In genomic region chr20:53080969-53081871, GRCh38 we compare ENCODE assay signal across 1 cellular context.
TF ChIP-seq lines count a peak whose summit lies in the region.

No MANE protein-coding gene starts in this region.

TF ChIP-seq in HepG2, 621 proteins besides CTCF, POLR2A, EP300 and RAD21 (continued from another document and continues in another):
- TF ChIP-seq, protein P1, sequence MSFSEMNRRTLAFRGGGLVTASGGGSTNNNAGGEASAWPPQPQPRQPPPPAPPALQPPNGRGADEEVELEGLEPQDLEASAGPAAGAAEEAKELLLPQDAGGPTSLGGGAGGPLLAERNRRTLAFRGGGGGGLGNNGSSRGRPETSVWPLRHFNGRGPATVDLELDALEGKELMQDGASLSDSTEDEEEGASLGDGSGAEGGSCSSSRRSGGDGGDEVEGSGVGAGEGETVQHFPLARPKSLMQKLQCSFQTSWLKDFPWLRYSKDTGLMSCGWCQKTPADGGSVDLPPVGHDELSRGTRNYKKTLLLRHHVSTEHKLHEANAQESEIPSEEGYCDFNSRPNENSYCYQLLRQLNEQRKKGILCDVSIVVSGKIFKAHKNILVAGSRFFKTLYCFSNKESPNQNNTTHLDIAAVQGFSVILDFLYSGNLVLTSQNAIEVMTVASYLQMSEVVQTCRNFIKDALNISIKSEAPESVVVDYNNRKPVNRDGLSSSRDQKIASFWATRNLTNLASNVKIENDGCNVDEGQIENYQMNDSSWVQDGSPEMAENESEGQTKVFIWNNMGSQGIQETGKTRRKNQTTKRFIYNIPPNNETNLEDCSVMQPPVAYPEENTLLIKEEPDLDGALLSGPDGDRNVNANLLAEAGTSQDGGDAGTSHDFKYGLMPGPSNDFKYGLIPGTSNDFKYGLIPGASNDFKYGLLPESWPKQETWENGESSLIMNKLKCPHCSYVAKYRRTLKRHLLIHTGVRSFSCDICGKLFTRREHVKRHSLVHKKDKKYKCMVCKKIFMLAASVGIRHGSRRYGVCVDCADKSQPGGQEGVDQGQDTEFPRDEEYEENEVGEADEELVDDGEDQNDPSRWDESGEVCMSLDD (CRISPR knock-in tag; IDR thresholded peaks at IDR 0.05; ENCODE audit: borderline replicate concordance), result no peak
- TF ChIP-seq PCBP1 (IDR thresholded peaks at IDR 0.05; ENCODE audit: borderline replicate concordance, low read depth, low read length) (no peak), PRPF4 (IDR thresholded peaks at IDR 0.05; ENCODE audit: low read depth, low read length, poor library complexity, severe bottlenecking) (no peak), ZNF557 (CRISPR knock-in tag; IDR thresholded peaks at IDR 0.05) (peak; percentile 93), ZNF780A (CRISPR knock-in tag; IDR thresholded peaks at IDR 0.05) (no peak), ZUFSP (CRISPR knock-in tag; IDR thresholded peaks at IDR 0.05; ENCODE audit: borderline replicate concordance) (no peak), ZNF224 (CRISPR knock-in tag; IDR thresholded peaks at IDR 0.05) (no peak), KLF13 (CRISPR knock-in tag; IDR thresholded peaks at IDR 0.05) (no peak), HNRNPL (IDR thresholded peaks at IDR 0.05; ENCODE audit: low read depth, low read length) (no peak), ZNF17 (CRISPR knock-in tag; IDR thresholded peaks at IDR 0.05) (no peak), MTERF4 (CRISPR knock-in tag; IDR thresholded peaks at IDR 0.05) (no peak; the same call in 1 of the 2 replicates), NFIB (CRISPR knock-in tag; IDR thresholded peaks at IDR 0.05; ENCODE audit: borderline replicate concordance) (no peak), ASH2L (IDR thresholded peaks at IDR 0.05; ENCODE audit: insufficient read length, low read depth, low read length) (peak; percentile 56), ZNF20 (CRISPR knock-in tag; IDR thresholded peaks at IDR 0.05) (no peak), MTF1 (CRISPR knock-in tag; IDR thresholded peaks at IDR 0.05) (no peak), E2F5 (CRISPR knock-in tag; conservative IDR thresholded peaks at IDR 0.05) (no peak), ZNF597 (CRISPR knock-in tag; IDR thresholded peaks at IDR 0.05) (no peak), ZNF616 (CRISPR knock-in tag; IDR thresholded peaks at IDR 0.05; ENCODE audit: low read depth) (0 out of 2 replicates have a peak, but pooled peaks have one; percentile 68), ZBTB20 (CRISPR knock-in tag; IDR thresholded peaks at IDR 0.05; ENCODE audit: borderline replicate concordance, low read depth) (peak; percentile 95; the same call in 1 of the 2 replicates), FOXJ3 (CRISPR knock-in tag; IDR thresholded peaks at IDR 0.05; ENCODE audit: borderline replicate concordance) (peak; percentile 88), ZKSCAN8 (CRISPR knock-in tag; IDR thresholded peaks at IDR 0.05; ENCODE audit: borderline replicate concordance) (peak; percentile 90; the same call in 1 of the 2 replicates), STAT6 (CRISPR knock-in tag; IDR thresholded peaks at IDR 0.05; ENCODE audit: borderline replicate concordance) (peak; percentile 97), MLXIP (CRISPR knock-in tag; IDR thresholded peaks at IDR 0.05; ENCODE audit: borderline replicate concordance) (peak; percentile 20; the same call in 1 of the 2 replicates), PHF20 (CRISPR knock-in tag; IDR thresholded peaks at IDR 0.05) (peak; percentile 28; the same call in 1 of the 2 replicates), ZNF550 (CRISPR knock-in tag; IDR thresholded peaks at IDR 0.05; ENCODE audit: borderline replicate concordance) (0 out of 2 replicates have a peak, but pooled peaks have one; percentile 75), ZSCAN9 (CRISPR knock-in tag; IDR thresholded peaks at IDR 0.05; ENCODE audit: borderline replicate concordance) (peak; percentile 95), RXRB (CRISPR knock-in tag; IDR thresholded peaks at IDR 0.05; ENCODE audit: borderline replicate concordance) (peak; percentile 96), SP140L (CRISPR knock-in tag; IDR thresholded peaks at IDR 0.05; ENCODE audit: borderline replicate concordance) (peak; percentile 29; the same call in 1 of the 2 replicates), YY1 (IDR thresholded peaks at IDR 0.05; ENCODE audit: insufficient read depth, insufficient replicate concordance, low read depth, low read length) (peak; percentile 60), ZBTB21 (CRISPR knock-in tag; IDR thresholded peaks at IDR 0.05) (peak; percentile 74), TARDBP (CRISPR knock-in tag; IDR thresholded peaks at IDR 0.05) (peak; percentile 63; the same call in 1 of the 2 replicates), ZNF530 (CRISPR knock-in tag; IDR thresholded peaks at IDR 0.05; ENCODE audit: low read depth) (no peak)
- TF ChIP-seq, protein P2, sequence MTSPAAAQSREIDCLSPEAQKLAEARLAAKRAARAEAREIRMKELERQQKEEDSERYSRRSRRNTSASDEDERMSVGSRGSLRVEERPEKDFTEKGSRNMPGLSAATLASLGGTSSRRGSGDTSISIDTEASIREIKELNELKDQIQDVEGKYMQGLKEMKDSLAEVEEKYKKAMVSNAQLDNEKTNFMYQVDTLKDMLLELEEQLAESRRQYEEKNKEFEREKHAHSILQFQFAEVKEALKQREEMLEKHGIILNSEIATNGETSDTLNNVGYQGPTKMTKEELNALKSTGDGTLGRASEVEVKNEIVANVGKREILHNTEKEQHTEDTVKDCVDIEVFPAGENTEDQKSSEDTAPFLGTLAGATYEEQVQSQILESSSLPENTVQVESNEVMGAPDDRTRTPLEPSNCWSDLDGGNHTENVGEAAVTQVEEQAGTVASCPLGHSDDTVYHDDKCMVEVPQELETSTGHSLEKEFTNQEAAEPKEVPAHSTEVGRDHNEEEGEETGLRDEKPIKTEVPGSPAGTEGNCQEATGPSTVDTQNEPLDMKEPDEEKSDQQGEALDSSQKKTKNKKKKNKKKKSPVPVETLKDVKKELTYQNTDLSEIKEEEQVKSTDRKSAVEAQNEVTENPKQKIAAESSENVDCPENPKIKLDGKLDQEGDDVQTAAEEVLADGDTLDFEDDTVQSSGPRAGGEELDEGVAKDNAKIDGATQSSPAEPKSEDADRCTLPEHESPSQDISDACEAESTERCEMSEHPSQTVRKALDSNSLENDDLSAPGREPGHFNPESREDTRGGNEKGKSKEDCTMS (CRISPR knock-in tag; conservative IDR thresholded peaks at IDR 0.05), result no peak
- TF ChIP-seq, protein P3, sequence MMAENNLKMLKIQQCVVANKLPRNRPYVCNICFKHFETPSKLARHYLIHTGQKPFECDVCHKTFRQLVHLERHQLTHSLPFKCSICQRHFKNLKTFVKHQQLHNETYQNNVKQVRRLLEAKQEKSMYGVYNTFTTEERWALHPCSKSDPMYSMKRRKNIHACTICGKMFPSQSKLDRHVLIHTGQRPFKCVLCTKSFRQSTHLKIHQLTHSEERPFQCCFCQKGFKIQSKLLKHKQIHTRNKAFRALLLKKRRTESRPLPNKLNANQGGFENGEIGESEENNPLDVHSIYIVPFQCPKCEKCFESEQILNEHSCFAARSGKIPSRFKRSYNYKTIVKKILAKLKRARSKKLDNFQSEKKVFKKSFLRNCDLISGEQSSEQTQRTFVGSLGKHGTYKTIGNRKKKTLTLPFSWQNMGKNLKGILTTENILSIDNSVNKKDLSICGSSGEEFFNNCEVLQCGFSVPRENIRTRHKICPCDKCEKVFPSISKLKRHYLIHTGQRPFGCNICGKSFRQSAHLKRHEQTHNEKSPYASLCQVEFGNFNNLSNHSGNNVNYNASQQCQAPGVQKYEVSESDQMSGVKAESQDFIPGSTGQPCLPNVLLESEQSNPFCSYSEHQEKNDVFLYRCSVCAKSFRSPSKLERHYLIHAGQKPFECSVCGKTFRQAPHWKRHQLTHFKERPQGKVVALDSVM (CRISPR knock-in tag; IDR thresholded peaks at IDR 0.05), result peak; percentile 78; the same call in 1 of the 2 replicates
- TF ChIP-seq, protein P4, sequence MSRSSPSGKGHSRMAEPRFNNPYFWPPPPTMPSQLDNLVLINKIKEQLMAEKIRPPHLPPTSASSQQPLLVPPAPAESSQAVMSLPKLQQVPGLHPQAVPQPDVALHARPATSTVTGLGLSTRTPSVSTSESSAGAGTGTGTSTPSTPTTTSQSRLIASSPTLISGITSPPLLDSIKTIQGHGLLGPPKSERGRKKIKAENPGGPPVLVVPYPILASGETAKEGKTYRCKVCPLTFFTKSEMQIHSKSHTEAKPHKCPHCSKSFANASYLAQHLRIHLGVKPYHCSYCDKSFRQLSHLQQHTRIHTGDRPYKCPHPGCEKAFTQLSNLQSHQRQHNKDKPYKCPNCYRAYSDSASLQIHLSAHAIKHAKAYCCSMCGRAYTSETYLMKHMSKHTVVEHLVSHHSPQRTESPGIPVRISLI (CRISPR knock-in tag; IDR thresholded peaks at IDR 0.05; ENCODE audit: borderline replicate concordance), result peak; percentile 60; the same call in 1 of the 2 replicates
- TF ChIP-seq, protein P5, sequence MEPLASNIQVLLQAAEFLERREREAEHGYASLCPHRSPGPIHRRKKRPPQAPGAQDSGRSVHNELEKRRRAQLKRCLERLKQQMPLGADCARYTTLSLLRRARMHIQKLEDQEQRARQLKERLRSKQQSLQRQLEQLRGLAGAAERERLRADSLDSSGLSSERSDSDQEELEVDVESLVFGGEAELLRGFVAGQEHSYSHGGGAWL (CRISPR knock-in tag; IDR thresholded peaks at IDR 0.05), result no peak
